22 cellular contexts compared by ENCODE assay signal in genomic region chr6:3090013-3090412, GRCh38. TPM values are rescaled to one million over a fixed set of nuclear protein-coding genes. Genes with fewer than 3 reads are reported as not detected.
A peak's percentile ranks its signal among the peaks of the same experiment; 100 is the strongest.
DNase-seq lines count a peak whose midpoint lies in the region; ATAC-seq and TF ChIP-seq lines count a peak whose summit lies in the region.
"Had no signal": no experiment of that assay in that cellular context is flagged by ENCODE, and none has a peak within 500 bp of the region (broad histone marks: within the 10 kb centered on the region; RNA-seq: fewer than 3 reads in every experiment).

No MANE protein-coding gene starts in this region.

- no peak overlapping the region for H3K4me3 ChIP-seq in coronary artery
- H3K4me3 ChIP-seq: gastroesophageal sphincter, GM12878, lower lobe of right lung, skin epidermis had no signal

- no peak overlapping the region for H3K27ac ChIP-seq in coronary artery
- H3K27ac ChIP-seq: gastroesophageal sphincter, lower lobe of right lung had no signal

- H3K4me1 Mint-ChIP-seq in chondrocyte (ENCODE audit: low read depth) (peaks cover 18% of the 10 kb centered on the region), mesothelial cell of epicardium (peaks cover 18% of the 10 kb centered on the region)

- H3K36me3 Mint-ChIP-seq in chondrocyte (ENCODE audit: low read depth): peaks cover 21% of the 10 kb centered on the region
- H3K36me3 Mint-ChIP-seq in mesothelial cell of epicardium: peaks cover 48% of the 10 kb centered on the region

- H3K9me3 Mint-ChIP-seq in chondrocyte (ENCODE audit: low read depth) (no peaks in the 10 kb centered on the region), mesothelial cell of epicardium (peaks cover 10% of the 10 kb centered on the region)
- H3K9me3 Mint-ChIP-seq: activated CD4-positive, alpha-beta memory T cell treated with anti-CD3 and anti-CD28 coated beads for 36 hours; naive thymus-derived CD4-positive, alpha-beta T cell; T-helper 1 cell treated with Interleukin-12 subunit alpha and Interleukin-12 subunit beta and Interleukin-4 antibody, amounts not matched to agents 30 μg/mL and 1 μg/mL, for 36 hours had no signal

- no peak overlapping the region for H3K4me3 Mint-ChIP-seq in chondrocyte (ENCODE audit: unreplicated experiment)
- H3K4me3 Mint-ChIP-seq in mesothelial cell of epicardium: no peak overlapping the region
- H3K4me3 Mint-ChIP-seq: activated CD4-positive, alpha-beta memory T cell treated with anti-CD3 and anti-CD28 coated beads for 36 hours; naive thymus-derived CD4-positive, alpha-beta T cell; T-helper 1 cell treated with Interleukin-12 subunit alpha and Interleukin-12 subunit beta and Interleukin-4 antibody, amounts not matched to agents 30 μg/mL and 1 μg/mL, for 36 hours had no signal

- ATAC-seq in GM21529 (IDR thresholded peaks at IDR 0.05; ENCODE audit: unreplicated experiment) (no peak), HG02884 (IDR thresholded peaks at IDR 0.05; ENCODE audit: unreplicated experiment) (no peak)
- ATAC-seq: gastroesophageal sphincter; GM12878; lower lobe of right lung; naive thymus-derived CD4-positive, alpha-beta T cell had no signal

- TF ChIP-seq CTCF in chondrocyte (IDR thresholded peaks at IDR 0.05): no peak
- TF ChIP-seq CTCF in mesothelial cell of epicardium (IDR thresholded peaks at IDR 0.05; ENCODE audit: unreplicated experiment): no peak
- TF ChIP-seq CTCF in coronary artery (IDR thresholded peaks at IDR 0.05): no peak

- H3K27me3 Mint-ChIP-seq in chondrocyte (ENCODE audit: low read depth): no peaks in the 10 kb centered on the region
- no peaks in the 10 kb centered on the region for H3K27me3 Mint-ChIP-seq in mesothelial cell of epicardium (ENCODE audit: low read depth)
- H3K27me3 Mint-ChIP-seq: activated CD4-positive, alpha-beta memory T cell treated with anti-CD3 and anti-CD28 coated beads for 36 hours; naive thymus-derived CD4-positive, alpha-beta T cell had no signal

- H3K27ac Mint-ChIP-seq in chondrocyte (ENCODE audit: unreplicated experiment) (peak overlapping the region; percentile 58), mesothelial cell of epicardium (peak overlapping the region; percentile 54)
- H3K27ac Mint-ChIP-seq: activated CD4-positive, alpha-beta memory T cell treated with anti-CD3 and anti-CD28 coated beads for 36 hours; T-helper 1 cell treated with Interleukin-12 subunit alpha and Interleukin-12 subunit beta and Interleukin-4 antibody, amounts not matched to agents 30 μg/mL and 1 μg/mL, for 36 hours had no signal

- DNase-seq in DMS 273 (lab: John Stamatoyannopoulos, UW; ENCODE audit: unreplicated experiment) (peak; percentile 96), LHCN-M2 (ENCODE audit: low read depth) (peak; percentile 59), chondrocyte (ENCODE audit: low spot score) (no peak), mesothelial cell of epicardium (ENCODE audit: low spot score in 2 of 2, unreplicated experiment in 2 of 2) (no peak), coronary artery (ENCODE audit: low spot score) (no peak)
- DNase-seq in activated CD4-positive, alpha-beta T cell treated with anti-CD3 and anti-CD28 coated beads, Interleukin-2, amount 50 U/mL, for 1 hour: no peak
- DNase-seq: activated CD4-positive, alpha-beta memory T cell treated with anti-CD3 and anti-CD28 coated beads for 36 hours; activated naive CD4-positive, alpha-beta T cell treated with anti-CD3 and anti-CD28 coated beads, Interleukin-2, amount 50 U/mL, for 16 hours; AML-193; Caco-2; lower lobe of right lung; naive thymus-derived CD4-positive, alpha-beta T cell; NCI-H1417; NCI-H345; posterior cingulate gyrus; stimulated activated CD4-positive, alpha-beta T cell treated with anti-CD3 and anti-CD28 coated beads, Interleukin-4, amount 100 ng/mL, for 1 hour had no signal

RNA-seq across cellular contexts. Expression of gene RIPK1, which starts 21.7 kb away (rescaled TPM):
- total RNA-seq in LHCN-M2 (2014; rRNA removed): 17.5 and 19.7 TPM in 2 replicates
- 11.8 TPM for polyA plus RNA-seq in LHCN-M2 (2012)
- total RNA-seq in chondrocyte: 24.9 to 26.2 TPM (median 25.2 TPM) in 3 replicates
- 17.5 to 18.4 TPM (median 17.6 TPM) in 3 replicates for total RNA-seq in mesothelial cell of epicardium

RNA-seq across cellular contexts. Expression of gene BPHL, which starts 28.5 kb away (rescaled TPM):
- total RNA-seq in LHCN-M2 (2014; rRNA removed): 22.5 and 28.0 TPM in 2 replicates
- 28.7 TPM for polyA plus RNA-seq in LHCN-M2 (2012)
- total RNA-seq in chondrocyte: 22.1 to 26.2 TPM (median 22.3 TPM) in 3 replicates
- 41.5 to 49.2 TPM (median 43.8 TPM) in 3 replicates for total RNA-seq in mesothelial cell of epicardium

Comparison
In these comparisons a context has a peak if more than half of its experiments do, and no peak if none do; other contexts are left out.
1. DNase-seq: peak in DMS 273 (single experiment) and LHCN-M2 (single experiment); none in chondrocyte (single experiment), mesothelial cell of epicardium (0 of 2), coronary artery (single experiment) and activated CD4-positive, alpha-beta T cell treated with anti-CD3 and anti-CD28 coated beads, Interleukin-2, amount 50 U/mL, for 1 hour (single experiment).